1 cellular context compared by ENCODE assay signal in genomic region chr4:80913381-80913780, GRCh38.
TF ChIP-seq lines count a peak whose summit lies in the region.

No MANE protein-coding gene starts in this region.

TF ChIP-seq in GM12878, 131 proteins besides CTCF, POLR2A, EP300 and RAD21 (continued from another document):
- TF ChIP-seq E2F8 (IDR thresholded peaks at IDR 0.05; ENCODE audit: low read depth, partially characterized antibody) (no peak), POLR2AphosphoS2 (IDR thresholded peaks at IDR 0.05; ENCODE audit: low read depth, low read length) (no peak), JUND (IDR thresholded peaks at IDR 0.05; ENCODE audit: low read depth, low read length) (no peak), ZSCAN29 (IDR thresholded peaks at IDR 0.05) (no peak), TBL1XR1 (IDR thresholded peaks at IDR 0.05; ENCODE audit: low read depth, low read length) (no peak), RCOR1 (conservative IDR thresholded peaks at IDR 0.05; ENCODE audit: low read depth, low read length) (no peak), WRNIP1 (IDR thresholded peaks at IDR 0.05; ENCODE audit: borderline replicate concordance, low read depth, low read length) (no peak), NFIC (IDR thresholded peaks at IDR 0.05; ENCODE audit: low read depth, low read length) (no peak), NRF1 (conservative IDR thresholded peaks at IDR 0.05; ENCODE audit: low read depth, low read length) (no peak), CREM (IDR thresholded peaks at IDR 0.05; ENCODE audit: low read depth) (no peak), NR2C1 (IDR thresholded peaks at IDR 0.05) (no peak), E2F4 (IDR thresholded peaks at IDR 0.05; ENCODE audit: low read depth, low read length) (no peak), SRF (IDR thresholded peaks at IDR 0.05; ENCODE audit: low read depth in 2 of 2, low read length in 2 of 2) (0 out of 4 replicates have a peak, but pooled peaks of 1 of the 2 experiments have one; percentile 35), ZBTB33 (IDR thresholded peaks at IDR 0.05) (no peak), NBN (IDR thresholded peaks at IDR 0.05) (no peak), BMI1 (IDR thresholded peaks at IDR 0.05; ENCODE audit: borderline replicate concordance) (no peak), RB1 (IDR thresholded peaks at IDR 0.05; ENCODE audit: borderline replicate concordance) (no peak), ZZZ3 (IDR thresholded peaks at IDR 0.05; ENCODE audit: control insufficient read depth, insufficient read length, low read depth) (no peak), USF1 (IDR thresholded peaks at IDR 0.05; ENCODE audit: borderline replicate concordance, extremely low read length, insufficient read depth, low read depth, low read length) (no peak), BRCA1 (IDR thresholded peaks at IDR 0.05; ENCODE audit: low read depth, low read length) (no peak), FOXK2 (IDR thresholded peaks at IDR 0.05) (no peak), SMAD5 (IDR thresholded peaks at IDR 0.05; ENCODE audit: low read depth) (no peak), RFX5 (IDR thresholded peaks at IDR 0.05; ENCODE audit: low read depth, low read length) (no peak), CBX5 (IDR thresholded peaks at IDR 0.05; ENCODE audit: low read depth) (no peak), IRF5 (IDR thresholded peaks at IDR 0.05; ENCODE audit: borderline replicate concordance) (no peak), MTA3 (IDR thresholded peaks at IDR 0.05; ENCODE audit: borderline replicate concordance, low read length) (no peak), YBX1 (IDR thresholded peaks at IDR 0.05) (no peak), DPF2 (IDR thresholded peaks at IDR 0.05) (peak; percentile 41; the same call in 1 of the 2 replicates), EZH2 (IDR thresholded peaks at IDR 0.05; ENCODE audit: borderline replicate concordance, control insufficient read depth, low read depth, low read length) (no peak), PBX3 (IDR thresholded peaks at IDR 0.05; ENCODE audit: insufficient replicate concordance, low read depth, low read length) (no peak), MTA2 (IDR thresholded peaks at IDR 0.05; ENCODE audit: low read depth) (peak; percentile 37; the same call in 1 of the 2 replicates), IKZF2 (IDR thresholded peaks at IDR 0.05) (peak; percentile 36 to 60; a peak in 2 of 4 replicates), CBX3 (IDR thresholded peaks at IDR 0.05; ENCODE audit: borderline replicate concordance, low read depth) (no peak), CEBPB (IDR thresholded peaks at IDR 0.05; ENCODE audit: borderline replicate concordance in 1 of 2, low read depth in 2 of 2, low read length in 2 of 2) (no peak), CUX1 (IDR thresholded peaks at IDR 0.05; ENCODE audit: insufficient replicate concordance, low read depth, low read length) (no peak), RELB (IDR thresholded peaks at IDR 0.05; ENCODE audit: low read depth) (peak; percentile 57), POU2F2 (IDR thresholded peaks at IDR 0.05; ENCODE audit: borderline replicate concordance, low read depth, low read length) (peak; percentile 78; the same call in 1 of the 3 replicates), HSF1 (IDR thresholded peaks at IDR 0.05; ENCODE audit: low read depth, low read length) (no peak), RUNX3 (IDR thresholded peaks at IDR 0.05; ENCODE audit: low read length) (peak; percentile 55), CHD4 (IDR thresholded peaks at IDR 0.05) (no peak), USF2 (IDR thresholded peaks at IDR 0.05; ENCODE audit: borderline replicate concordance, low read depth, low read length) (no peak), BCL11A (IDR thresholded peaks at IDR 0.05; ENCODE audit: low read depth, low read length) (no peak)
